Comparison of ENCODE assay signal across 10 cellular contexts in genomic region chr4:106707776-106708603, GRCh38.
DNase-seq lines count a peak whose midpoint lies in the region; ATAC-seq and TF ChIP-seq lines count a peak whose summit lies in the region.
"Had no signal": no experiment of that assay in that cellular context is flagged by ENCODE, and none has a peak within 500 bp of the region (broad histone marks: within the 10 kb centered on the region; RNA-seq: fewer than 3 reads in every experiment).

No MANE protein-coding gene starts in this region.

- H3K27me3 ChIP-seq in MM.1S (replicated peaks; ENCODE audit: insufficient read depth, low read length) = no peaks in the 10 kb centered on the region

- peak overlapping the region; percentile 34; the same call in 1 of the 2 replicates for H3K27ac Mint-ChIP-seq in HFFc6

- no peak overlapping the region for H3K4me3 Mint-ChIP-seq in HFFc6

- peak; percentile 62 for DNase-seq in AG10803 (ENCODE audit: low read depth)
- peak; percentile 45 for DNase-seq in HFFc6
- peak; percentile 88 for DNase-seq in MV-4-11 (lab: John Stamatoyannopoulos, UW)
- peak; percentile 42 for DNase-seq in epithelial cell of esophagus (ENCODE audit: low read depth)
- DNase-seq in stimulated activated CD4-positive, alpha-beta T cell treated with anti-CD3 and anti-CD28 coated beads, Interleukin-12 subunit alpha, Interleukin-12 subunit beta, amount 100 ng/mL, for 4 hours = no peak
- DNase-seq in MM.1S = no peak
- no peak for DNase-seq in cerebellar nuclear complex (lab: John Stamatoyannopoulos, UW)
- DNase-seq: activated CD4-positive, alpha-beta T cell treated with anti-CD3 and anti-CD28 coated beads, Interleukin-2, amount 50 U/mL, for 48 hours; stimulated activated naive CD8-positive, alpha-beta T cell treated with anti-CD3 and anti-CD28 coated beads, Interleukin-15, Interleukin-2, amounts not matched to agents 100 U/mL and 50 U/mL, for 24 hours had no signal

- H3K4me1 ChIP-seq in MM.1S (ENCODE audit: low read length) = no peaks in the 10 kb centered on the region

- H3K9me3 Mint-ChIP-seq in HFFc6 = peaks cover 4% of the 10 kb centered on the region

- TF ChIP-seq CTCF in AG10803 (conservative IDR thresholded peaks at IDR 0.05; ENCODE audit: low read length) = no peak
- no peak for TF ChIP-seq CTCF in HFFc6 (IDR thresholded peaks at IDR 0.05)
- TF ChIP-seq CTCF in epithelial cell of esophagus (IDR thresholded peaks at IDR 0.05; ENCODE audit: insufficient read depth, low read depth, low read length, missing control alignments) = no peak
- TF ChIP-seq CTCF in MM.1S (IDR thresholded peaks at IDR 0.05; ENCODE audit: low read length) = no peak

- H3K9ac ChIP-seq in MM.1S (ENCODE audit: low read length) = no peak overlapping the region

- H3K9me2 ChIP-seq in MM.1S (replicated peaks; ENCODE audit: insufficient read depth, low read length) = no peaks in the 10 kb centered on the region

- no peak overlapping the region for H3K27ac ChIP-seq in MM.1S (ENCODE audit: low read length)

- H3K4me1 Mint-ChIP-seq in HFFc6 (ENCODE audit: low read depth) = peaks cover 35% of the 10 kb centered on the region

- H3K27me3 Mint-ChIP-seq in HFFc6 (ENCODE audit: insufficient read depth) = no peaks in the 10 kb centered on the region

- no peak overlapping the region for H2AFZ ChIP-seq in MM.1S (ENCODE audit: low read length)

- no peaks in the 10 kb centered on the region for H3F3A ChIP-seq in MM.1S (ENCODE audit: insufficient read depth, low read length)

- H3K4me2 ChIP-seq in MM.1S (ENCODE audit: low read depth, low read length) = no peak overlapping the region

- no peaks in the 10 kb centered on the region for H3K36me3 ChIP-seq in MM.1S (replicated peaks; ENCODE audit: insufficient read depth, low read length)

- H3K4me3 ChIP-seq in AG10803 (ENCODE audit: low read length) (no peak overlapping the region), epithelial cell of esophagus (ENCODE audit: low read length) (no peak overlapping the region), MM.1S (ENCODE audit: low read length) (no peak overlapping the region)

- no peak for ATAC-seq in GM21737 (IDR thresholded peaks at IDR 0.05; ENCODE audit: unreplicated experiment)
- ATAC-seq: stimulated activated naive CD8-positive, alpha-beta T cell treated with anti-CD3 and anti-CD28 coated beads, Interleukin-15, Interleukin-2, amounts not matched to agents 100 U/mL and 50 U/mL, for 24 hours had no signal

- no peaks in the 10 kb centered on the region for H4K20me1 ChIP-seq in MM.1S (ENCODE audit: insufficient read depth, low read length)

- peaks cover 1% of the 10 kb centered on the region; the same call in 1 of the 2 replicates for H3K36me3 Mint-ChIP-seq in HFFc6 (ENCODE audit: low read depth)

- H3K79me2 ChIP-seq in MM.1S (ENCODE audit: low read length) = no peaks in the 10 kb centered on the region

- no peaks in the 10 kb centered on the region for H3K9me3 ChIP-seq in MM.1S (replicated peaks; ENCODE audit: insufficient read depth, low read length)

Comparison
In these comparisons a context has a peak if more than half of its experiments do, and no peak if none do; other contexts are left out.
1. DNase-seq: peak in AG10803 (single experiment), HFFc6 (single experiment), MV-4-11 (single experiment) and epithelial cell of esophagus (single experiment); none in stimulated activated CD4-positive, alpha-beta T cell treated with anti-CD3 and anti-CD28 coated beads, Interleukin-12 subunit alpha, Interleukin-12 subunit beta, amount 100 ng/mL, for 4 hours (single experiment), MM.1S (single experiment) and cerebellar nuclear complex (0 of 2).